23 cellular contexts compared by ENCODE assay signal in the genomic region with DNA sequence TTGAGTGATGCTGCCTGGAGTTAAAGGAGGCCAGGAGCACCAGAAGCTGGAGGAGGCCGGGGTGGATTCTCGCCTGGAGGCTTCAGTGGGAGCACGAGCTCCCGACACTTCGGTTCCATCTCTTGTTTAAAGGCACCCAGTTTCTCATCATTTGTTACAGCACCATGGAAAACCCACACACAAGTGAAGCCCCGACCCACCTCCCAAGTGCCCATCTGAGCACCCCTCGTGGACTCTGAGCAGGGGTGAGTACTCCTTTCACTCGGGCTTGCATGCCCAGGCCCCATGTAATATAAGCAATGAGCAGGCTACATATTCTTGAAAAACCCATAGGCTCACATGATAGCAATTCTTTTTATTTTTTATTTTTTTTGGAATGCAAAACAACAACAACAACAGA.
"Had no signal": no experiment of that assay in that cellular context is flagged by ENCODE, and none has a peak within 500 bp of the region (broad histone marks: within the 10 kb centered on the region; RNA-seq: fewer than 3 reads in every experiment).

No MANE protein-coding gene starts in this region.

- H3K4me3 ChIP-seq: colonic mucosa, coronary artery, dorsolateral prefrontal cortex, esophagus squamous epithelium, gastrocnemius medialis, gastroesophageal sphincter, heart left ventricle, heart right ventricle had no signal

- H3K9me3 Mint-ChIP-seq: dendritic cell treated with granulocyte-macrophage colony-stimulating factor and Interleukin-4, amounts not matched to agents 40 ng/mL and 50 ng/mL, for 4 days; endodermal cell had no signal

- DNase-seq: colonic mucosa; cortex of kidney; dermis blood vessel endothelial cell; dorsolateral prefrontal cortex; effector CD4-positive, alpha-beta T cell; effector CD8-positive, alpha-beta T cell; effector memory CD4-positive, alpha-beta T cell; effector memory CD8-positive, alpha-beta T cell; endodermal cell; erythroblast; esophagus squamous epithelium; foreskin fibroblast; foreskin keratinocyte; foreskin melanocyte; gastrocnemius medialis; glutamatergic neuron; head of caudate nucleus; heart left ventricle; heart right ventricle had no signal

- H3K9me3 ChIP-seq: colonic mucosa, esophagus squamous epithelium, gastrocnemius medialis, gastroesophageal sphincter, heart left ventricle, heart right ventricle had no signal

- H3K27ac Mint-ChIP-seq: dendritic cell treated with granulocyte-macrophage colony-stimulating factor and Interleukin-4, amounts not matched to agents 40 ng/mL and 50 ng/mL, for 4 days; effector memory CD8-positive, alpha-beta T cell; endodermal cell had no signal

- H3K36me3 ChIP-seq: colonic mucosa, esophagus squamous epithelium, gastrocnemius medialis, gastroesophageal sphincter, heart left ventricle, heart right ventricle had no signal

- H3K27ac ChIP-seq: colonic mucosa, coronary artery, dorsolateral prefrontal cortex, epithelial cell of prostate, foreskin keratinocyte, gastrocnemius medialis, gastroesophageal sphincter, heart left ventricle, heart right ventricle had no signal

- H3K27me3 ChIP-seq: colonic mucosa, esophagus squamous epithelium, foreskin keratinocyte, gastrocnemius medialis, gastroesophageal sphincter, heart left ventricle had no signal

- H3K27me3 Mint-ChIP-seq: dendritic cell treated with granulocyte-macrophage colony-stimulating factor and Interleukin-4, amounts not matched to agents 40 ng/mL and 50 ng/mL, for 4 days had no signal

- H3K4me3 Mint-ChIP-seq: dendritic cell treated with granulocyte-macrophage colony-stimulating factor and Interleukin-4, amounts not matched to agents 40 ng/mL and 50 ng/mL, for 4 days; effector memory CD8-positive, alpha-beta T cell; endodermal cell had no signal

- H3K4me1 ChIP-seq: colonic mucosa, foreskin keratinocyte, gastrocnemius medialis, gastroesophageal sphincter, heart left ventricle, heart right ventricle had no signal
